In the genomic region with DNA sequence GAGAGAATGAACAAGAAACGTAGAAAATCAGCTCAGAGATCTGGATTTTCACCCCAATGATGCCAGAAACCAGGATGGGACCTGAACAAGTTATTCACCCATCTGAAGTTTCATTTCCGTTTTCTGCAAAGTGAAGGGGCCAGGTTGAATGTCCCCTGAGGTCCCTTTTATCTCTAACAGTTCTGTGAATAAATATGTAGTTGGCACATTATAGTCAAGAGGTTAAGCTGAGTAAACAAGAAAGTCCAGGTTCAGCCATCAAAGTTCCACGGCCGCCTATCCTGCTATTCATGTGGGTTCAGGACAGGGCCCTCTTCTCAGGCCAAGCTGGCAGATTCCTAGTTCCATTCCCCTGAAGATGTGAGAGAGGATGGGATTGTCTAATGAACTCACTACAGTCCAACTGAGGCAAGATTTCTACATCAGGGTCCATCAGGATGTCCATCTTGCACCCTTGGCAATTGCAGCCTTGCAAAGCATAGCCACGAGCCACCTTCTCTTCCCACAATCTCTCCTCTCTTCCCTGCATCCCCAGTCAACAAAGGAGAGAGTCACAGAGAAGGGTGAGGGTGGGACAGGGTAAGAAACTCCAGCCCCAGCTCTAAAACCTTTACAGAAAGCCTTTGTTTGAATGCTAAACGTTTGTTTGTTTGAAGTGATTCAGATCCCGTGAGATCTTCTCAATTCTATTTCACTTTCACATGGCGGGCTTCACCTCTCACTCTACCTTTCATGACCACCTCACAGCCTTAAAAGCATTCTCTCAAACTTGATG, we compare ENCODE assay signal across 17 cellular contexts.
DNase-seq lines count a peak whose midpoint lies in the region; ATAC-seq and TF ChIP-seq lines count a peak whose summit lies in the region.
"Had no signal": no experiment of that assay in that cellular context is flagged by ENCODE, and none has a peak within 500 bp of the region (broad histone marks: within the 10 kb centered on the region; RNA-seq: fewer than 3 reads in every experiment).

No MANE protein-coding gene starts in this region.

- no peak for TF ChIP-seq POLR2A in right lobe of liver (IDR thresholded peaks at IDR 0.05)

- H3K4me3 ChIP-seq in GM12865 (ENCODE audit: low read depth, low read length) (no peak overlapping the region), right lobe of liver (no peak overlapping the region)
- H3K4me3 ChIP-seq: BLaER1, Peyer's patch, SK-N-MC had no signal

- no peaks in the 10 kb centered on the region for H3K36me3 ChIP-seq in right lobe of liver
- H3K36me3 ChIP-seq: BLaER1, Peyer's patch had no signal

- DNase-seq in GM12865 (ENCODE audit: low read depth) (peak; percentile 12), SK-MEL-5 (ENCODE audit: low read depth, low spot score) (peak; percentile 52), right lobe of liver (peak in 1 of 3 donors; percentile 47), NOMO-1 treated with DMSO at 0.1 percent for 48 hours (lab: John Stamatoyannopoulos, UW; ENCODE audit: unreplicated experiment) (no peak), SIG-M5 treated with dmso at 0.1 percent for 504 hours (lab: John Stamatoyannopoulos, UW; ENCODE audit: unreplicated experiment) (no peak)
- DNase-seq: CD8-positive, alpha-beta T cell; NCI-H1105 treated with DMSO at 0.1 percent for 48 hours; NCI-H1694; NCI-H2081 treated with DMSO at 0.1 percent for 48 hours; NCI-H524; Peyer's patch; T-cell had no signal

- peak; percentile 41 for ATAC-seq in HG02678 (IDR thresholded peaks at IDR 0.05; ENCODE audit: unreplicated experiment)
- peak; percentile 73 to 85 (median 79) for ATAC-seq in right lobe of liver
- ATAC-seq in GM19467 (IDR thresholded peaks at IDR 0.05; ENCODE audit: unreplicated experiment): no peak
- ATAC-seq: CD8-positive, alpha-beta T cell; HCT116; T-cell had no signal

- H3K4me1 ChIP-seq in right lobe of liver: peaks cover 0 to 4% (median 0%) of the 10 kb centered on the region in 4 donors
- H3K4me1 ChIP-seq: Peyer's patch had no signal

- TF ChIP-seq CTCF in GM12865 (IDR thresholded peaks at IDR 0.05; ENCODE audit: insufficient read depth, low read depth, low read length, missing control alignments) (no peak), right lobe of liver (IDR thresholded peaks at IDR 0.05) (no peak)

- in situ Hi-C loops in SK-MEL-5 (cut with HindIII; ENCODE audit: low pct_unique_long_range_greater_than_20kb, low sequenced_read_pairs): no loop called here

- 41% methylated on average over 7 of the region's 8 CpGs for WGBS in right lobe of liver (ENCODE audit: insufficient coverage, low coverage, low lambda C conversion rate, missing lambda C conversion rate)

- H3K27me3 ChIP-seq in right lobe of liver: no peaks in the 10 kb centered on the region
- H3K27me3 ChIP-seq: BLaER1, Peyer's patch had no signal

- H3K27ac ChIP-seq in right lobe of liver: no peak overlapping the region
- H3K27ac ChIP-seq: BLaER1, Peyer's patch, SK-N-MC had no signal

- no peaks in the 10 kb centered on the region for H3K9me3 ChIP-seq in right lobe of liver
- H3K9me3 ChIP-seq: BLaER1, Peyer's patch had no signal

- intact Hi-C loops in right lobe of liver (cut with DNase I): loop anchor here (5.0 to 10.0 kb wide), 2 partner anchors 312 to 315 kb away; a partner anchor contains a TSS

Comparison
In these comparisons a context has a peak if more than half of its experiments do, and no peak if none do; other contexts are left out.
1. DNase-seq: peak in GM12865 (single experiment) and SK-MEL-5 (single experiment); none in NOMO-1 treated with DMSO at 0.1 percent for 48 hours (single experiment) and SIG-M5 treated with dmso at 0.1 percent for 504 hours (single experiment).